Comparison of ENCODE assay signal across 1 cellular context in genomic region chr9:129273941-129274709, GRCh38.
TF ChIP-seq lines count a peak whose summit lies in the region.

No MANE protein-coding gene starts in this region.

TF ChIP-seq in H1, 55 proteins besides CTCF, POLR2A, EP300 and RAD21:
- no peak for TF ChIP-seq HDAC6 (IDR thresholded peaks at IDR 0.05; ENCODE audit: low read depth, low read length)
- no peak for TF ChIP-seq TCF12 (IDR thresholded peaks at IDR 0.05; ENCODE audit: low read depth, low read length)
- TF ChIP-seq CBX8 (IDR thresholded peaks at IDR 0.05; ENCODE audit: borderline replicate concordance, low read depth, low read length) = no peak
- TF ChIP-seq BCL11A (IDR thresholded peaks at IDR 0.05; ENCODE audit: low read depth in 2 of 2, low read length in 2 of 2) = no peak
- TF ChIP-seq CTBP2 (IDR thresholded peaks at IDR 0.05; ENCODE audit: borderline replicate concordance, insufficient read depth, insufficient read length, low read length) = no peak
- TF ChIP-seq CBX5 (IDR thresholded peaks at IDR 0.05; ENCODE audit: low read depth, low read length) = no peak
- no peak for TF ChIP-seq KDM1A (IDR thresholded peaks at IDR 0.05; ENCODE audit: borderline replicate concordance, low read length)
- TF ChIP-seq BACH1 (IDR thresholded peaks at IDR 0.05; ENCODE audit: low read length) = no peak
- no peak for TF ChIP-seq TEAD4 (IDR thresholded peaks at IDR 0.05; ENCODE audit: low read depth, low read length)
- TF ChIP-seq CHD1 (IDR thresholded peaks at IDR 0.05; ENCODE audit: low read depth, low read length) = no peak
- TF ChIP-seq ZNF274 (IDR thresholded peaks at IDR 0.05; ENCODE audit: borderline replicate concordance, extremely low read depth, low read length) = no peak
- no peak for TF ChIP-seq EZH2 (IDR thresholded peaks at IDR 0.05; ENCODE audit: low read depth, low read length, severe bottlenecking)
- no peak for TF ChIP-seq RFX5 (IDR thresholded peaks at IDR 0.05; ENCODE audit: borderline replicate concordance, low read depth, low read length)
- no peak for TF ChIP-seq E2F6 (IDR thresholded peaks at IDR 0.05)
